In genomic region chr7:101869901-101870290, GRCh38 we compare ENCODE assay signal across 13 cellular contexts. TPM values are rescaled to one million over a fixed set of nuclear protein-coding genes. Genes with fewer than 3 reads are reported as not detected.
DNase-seq lines count a peak whose midpoint lies in the region; ATAC-seq, FAIRE-seq and TF ChIP-seq lines count a peak whose summit lies in the region.
"Had no signal": no experiment of that assay in that cellular context is flagged by ENCODE, and none has a peak within 500 bp of the region (broad histone marks: within the 10 kb centered on the region; RNA-seq: fewer than 3 reads in every experiment).

No MANE protein-coding gene starts in this region.

- H3K4me2 ChIP-seq in keratinocyte (ENCODE audit: control insufficient read depth, extremely low read depth, insufficient read depth, low read depth, low read length) = peak overlapping the region; percentile 83

- H4K20me1 ChIP-seq in keratinocyte (ENCODE audit: control insufficient read depth, extremely low read depth, insufficient read depth, low read length) = peaks cover 10% of the 10 kb centered on the region

- POLR2A ChIA-PET in HEK293T (lab: Yijun Ruan, JAX) = no interaction called here

- no peak overlapping the region for H3K4me3 ChIP-seq in RWPE2 (ENCODE audit: severe bottlenecking)
- peak overlapping the region in 2 of 3 experiments; percentile 38 to 48 for H3K4me3 ChIP-seq in keratinocyte (ENCODE audit: control insufficient read depth in 2 of 3, extremely low read depth in 1 of 3, insufficient read depth in 2 of 3, low read depth in 1 of 3, low read length in 3 of 3)
- H3K4me3 ChIP-seq in thymus (ENCODE audit: low read length) = no peak overlapping the region
- H3K4me3 ChIP-seq in mucosa of descending colon = no peak overlapping the region

- intact Hi-C loops in mucosa of descending colon (cut with DNase I, micrococcal nuclease) = no loop called here

- H3K36me3 ChIP-seq in RWPE2 (ENCODE audit: low read depth) (no peaks in the 10 kb centered on the region), keratinocyte (ENCODE audit: control insufficient read depth in 2 of 2, extremely low read depth in 1 of 2, insufficient read depth in 2 of 2, low read length in 2 of 2) (no peaks in the 10 kb centered on the region), thymus (ENCODE audit: control insufficient read depth, insufficient read depth) (peaks cover 9% of the 10 kb centered on the region), mucosa of descending colon (ENCODE audit: low read depth) (no peaks in the 10 kb centered on the region)

- H3K9me3 ChIP-seq in RWPE2 (ENCODE audit: severe bottlenecking) (no peaks in the 10 kb centered on the region), keratinocyte (ENCODE audit: control insufficient read depth, low read depth, low read length) (no peaks in the 10 kb centered on the region), thymus (ENCODE audit: control insufficient read depth) (no peaks in the 10 kb centered on the region), mucosa of descending colon (no peaks in the 10 kb centered on the region)

- H3K4me1 ChIP-seq in RWPE2 (ENCODE audit: insufficient read depth, poor library complexity, severe bottlenecking) = peaks cover 17% of the 10 kb centered on the region
- peaks cover 16% of the 10 kb centered on the region for H3K4me1 ChIP-seq in keratinocyte (ENCODE audit: control insufficient read depth, extremely low read depth, insufficient read depth, low read length)
- H3K4me1 ChIP-seq in thymus (ENCODE audit: control insufficient read depth, insufficient read depth, low read length) = peaks cover 28% of the 10 kb centered on the region
- H3K4me1 ChIP-seq in mucosa of descending colon (ENCODE audit: low read depth) = peaks cover 16% of the 10 kb centered on the region

- peak overlapping the region; percentile 57 for H3K9ac ChIP-seq in keratinocyte (ENCODE audit: control insufficient read depth, extremely low read depth, insufficient read depth, low read length)

- FAIRE-seq in keratinocyte (lab: Jason Lieb, UNC) = no peak
- FAIRE-seq: D721Med, HepG2 had no signal

- DNase-seq in HEK293T (ENCODE audit: extremely low spot score) (no peak), RWPE2 (ENCODE audit: low spot score) (no peak), keratinocyte (ENCODE audit: low read depth, low spot score) (no peak), NCI-H1930 (lab: John Stamatoyannopoulos, UW) (no peak), mucosa of descending colon (no peak)
- DNase-seq in activated naive CD4-positive, alpha-beta T cell (lab: John Stamatoyannopoulos, UW) = no peak
- DNase-seq: activated naive CD4-positive, alpha-beta T cell treated with anti-CD3 and anti-CD28 coated beads for 36 hours; NCI-H1436 treated with DMSO at 0.1 percent for 48 hours; stimulated activated CD4-positive, alpha-beta T cell treated with anti-CD3 and anti-CD28 coated beads, Interleukin-4, amount 100 ng/mL, for 24 hours; stimulated activated naive B cell treated with anti-CD40 and anti-IgM and Interleukin-4, amounts not matched to agents 10 μg/mL and 1 μg/mL and 100 μg/mL, for 72 hours had no signal

- TF ChIP-seq CTCF in RWPE2 (IDR thresholded peaks at IDR 0.05; ENCODE audit: poor library complexity, severe bottlenecking) (no peak), keratinocyte (optimal IDR thresholded peaks at IDR 0.05 in 1 of 3, IDR thresholded peaks at IDR 0.05 in 1 of 3, conservative IDR thresholded peaks at IDR 0.05 in 1 of 3; ENCODE audit: extremely low read depth in 1 of 3, insufficient read depth in 2 of 3, low read length in 3 of 3) (no peak), mucosa of descending colon (IDR thresholded peaks at IDR 0.05) (no peak)

- H3K79me2 ChIP-seq in keratinocyte (ENCODE audit: control insufficient read depth, insufficient read depth, low read length) = peaks cover 42% of the 10 kb centered on the region

- peaks cover 8% of the 10 kb centered on the region for H3K9me1 ChIP-seq in keratinocyte (ENCODE audit: control insufficient read depth, extremely low read depth, insufficient read depth, low read length)

- CTCF ChIA-PET in HEK293T (lab: Yijun Ruan, JAX) = interaction anchor here (0.5 to 1.8 kb wide), 7 partner anchors 8 to 52 kb away, joined by 3 to 7 read pairs (median 3); no protein-coding TSS in a partner anchor

- no peak for ATAC-seq in RWPE2 (ENCODE audit: low read depth)
- no peak for ATAC-seq in mucosa of descending colon
- ATAC-seq: HepG2; stimulated activated naive B cell treated with anti-CD40 and anti-IgM and Interleukin-4, amounts not matched to agents 10 μg/mL and 1 μg/mL and 100 μg/mL, for 72 hours had no signal

- H3K27me3 ChIP-seq in RWPE2 (ENCODE audit: insufficient read depth, poor library complexity, severe bottlenecking) (no peaks in the 10 kb centered on the region), keratinocyte (ENCODE audit: control insufficient read depth, extremely low read depth, insufficient read depth, low read length) (no peaks in the 10 kb centered on the region), thymus (ENCODE audit: control insufficient read depth, insufficient read depth) (no peaks in the 10 kb centered on the region)

- 49% methylated on average over 7 of the region's 7 CpGs for WGBS in thymus

- dilution Hi-C loops in keratinocyte (cut with MboI; ENCODE audit: extremely low pct_ligation_motif_present, low sequenced_read_pairs) = no loop called here

- H3K27ac ChIP-seq in RWPE2 (ENCODE audit: poor library complexity, severe bottlenecking) = peak overlapping the region; percentile 81
- peak overlapping the region; percentile 82 for H3K27ac ChIP-seq in keratinocyte (ENCODE audit: control insufficient read depth, insufficient read depth, low read length)
- H3K27ac ChIP-seq in thymus (ENCODE audit: low read depth) = peak overlapping the region; percentile 42

- no peak overlapping the region for H2AFZ ChIP-seq in keratinocyte (ENCODE audit: control insufficient read depth, low read length)

TF ChIP-seq in HEK293T, 16 proteins besides CTCF, POLR2A, EP300 and RAD21:
- TF ChIP-seq ZNF384 (IDR thresholded peaks at IDR 0.05) = peak; percentile 24; the same call in 1 of the 2 replicates
- no peak for TF ChIP-seq BHLHE40 (IDR thresholded peaks at IDR 0.05; ENCODE audit: borderline replicate concordance)

RNA-seq across cellular contexts. Expression of gene CUX1, which starts 52.5 kb away (rescaled TPM):
- 16.8 to 21.7 TPM (median 18.3 TPM) in 3 replicates for polyA plus RNA-seq in keratinocyte
- polyA plus RNA-seq in keratinocyte (2011; ENCODE audit: low read depth) = 187 TPM
- 26.5 and 35.8 TPM in 2 replicates for polyA plus RNA-seq in keratinocyte (2011; cell fraction: cytosol; rRNA removed)
- polyA plus RNA-seq in keratinocyte (2011; cell fraction: nucleus; rRNA removed) = 22.6 and 25.8 TPM in 2 replicates
- 25.7 and 36.2 TPM in 2 replicates for polyA plus RNA-seq in keratinocyte (2012; ENCODE audit: low replicate concordance)
- 21.7 to 28.8 TPM (median 24.7 TPM) in 3 replicates for polyA minus RNA-seq in keratinocyte
- 17.3 TPM for polyA minus RNA-seq in keratinocyte (2011; cell fraction: cytosol; rRNA and poly(A)+ RNA removed)
- 25.2 and 40.1 TPM in 2 replicates for polyA minus RNA-seq in keratinocyte (2011; cell fraction: nucleus; rRNA and poly(A)+ RNA removed)
- polyA plus RNA-seq in thymus = 27.8 TPM
- 100 to 1,000 TPM in 2 of 3 donors, 10 to 100 TPM in 1; 85.2 to 167 (median 120) TPM for total RNA-seq in mucosa of descending colon

Comparison
In these comparisons a context has a peak if more than half of its experiments do, and no peak if none do; other contexts are left out.
1. H3K4me3 ChIP-seq: peak in keratinocyte (2 of 3); none in RWPE2 (single experiment), thymus (single experiment) and mucosa of descending colon (single experiment).
2. Peak in every context shown above with its lines, with median percentiles within 50 percentile points of each other: H3K27ac ChIP-seq.